In the genomic region with DNA sequence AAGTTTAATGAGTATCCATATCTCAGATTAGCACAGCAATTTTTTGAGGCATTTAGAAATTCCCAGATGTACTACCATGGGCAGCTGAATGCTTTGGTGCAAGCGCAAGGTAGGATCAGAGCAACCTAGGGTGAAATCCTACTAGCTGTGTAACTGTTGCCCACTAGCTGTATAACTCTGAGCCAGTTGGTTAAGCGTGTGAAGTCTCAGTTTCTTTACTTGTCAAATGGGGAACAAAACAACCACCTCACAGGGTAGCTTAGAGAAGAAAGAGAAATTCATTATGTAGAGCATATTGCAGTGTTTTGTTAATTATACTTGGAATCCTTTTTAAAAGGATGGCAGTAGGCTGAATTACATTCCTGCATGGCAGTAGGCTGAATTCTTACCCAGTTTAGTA, we compare ENCODE assay signal across 26 cellular contexts.
"Had no signal": no experiment of that assay in that cellular context is flagged by ENCODE, and none has a peak within 500 bp of the region (broad histone marks: within the 10 kb centered on the region; RNA-seq: fewer than 3 reads in every experiment).

No MANE protein-coding gene starts in this region.

- DNase-seq: activated CD4-positive, alpha-beta T cell treated with anti-CD3 and anti-CD28 coated beads, Interleukin-2, amount 50 U/mL, for 4 hours; activated CD8-positive, alpha-beta T cell treated with anti-CD3 and anti-CD28 coated beads for 36 hours; activated gamma-delta T cell; activated naive CD4-positive, alpha-beta T cell treated with Interleukin-2 at 50 U/mL for 16 hours; activated naive CD8-positive, alpha-beta T cell treated with anti-CD3 and anti-CD28 coated beads, Interleukin-2, amount 10 ng/mL, durations not matched to agents 7 days and 5 days; activated T-cell treated with anti-CD3 and anti-CD28 coated beads, Interleukin-2, amount 50 U/mL, for 24 hours; adrenal gland; body of pancreas; NCI-H1092 treated with DMSO at 0.1 percent for 48 hours; NCI-H1417; NCI-H146; NCI-H187; NCI-H2029 treated with DMSO at 0.1 percent for 48 hours; NCI-H2107; NCI-H2171; NCI-H510A; NCI-H526; NCI-H748 treated with DMSO at 0.1 percent for 48 hours; NK-92 treated with Interleukin-12 subunit alpha and Interleukin-12 subunit beta, amount 100 ng/mL, for 24 hours; PC-9; Right ventricle myocardium superior had no signal

- H3K36me3 ChIP-seq: adrenal gland, breast epithelium had no signal

- H3K27me3 ChIP-seq: adrenal gland, body of pancreas, breast epithelium had no signal

- H3K4me1 Mint-ChIP-seq: activated naive CD8-positive, alpha-beta T cell treated with anti-CD3 and anti-CD28 coated beads, Interleukin-2, amount 10 ng/mL, durations not matched to agents 7 days and 5 days had no signal

- H3K4me2 ChIP-seq: PC-9 had no signal

- ATAC-seq: activated CD8-positive, alpha-beta T cell treated with anti-CD3 and anti-CD28 coated beads for 36 hours; body of pancreas had no signal

- H3K9me3 Mint-ChIP-seq: activated naive CD4-positive, alpha-beta T cell treated with anti-CD3 and anti-CD28 coated beads, Interleukin-2, amount 50 U/mL, for 24 hours had no signal

- H3K4me1 ChIP-seq: adrenal gland, body of pancreas, breast epithelium had no signal

- H2AFZ ChIP-seq: PC-9 had no signal

- H3K4me3 ChIP-seq: adrenal gland, body of pancreas, breast epithelium, PC-9 had no signal

- H3K9me3 ChIP-seq: adrenal gland, body of pancreas, breast epithelium had no signal

- H3K4me3 Mint-ChIP-seq: activated CD8-positive, alpha-beta T cell treated with anti-CD3 and anti-CD28 coated beads for 36 hours; activated naive CD4-positive, alpha-beta T cell treated with anti-CD3 and anti-CD28 coated beads, Interleukin-2, amount 50 U/mL, for 24 hours; activated naive CD8-positive, alpha-beta T cell treated with anti-CD3 and anti-CD28 coated beads, Interleukin-2, amount 10 ng/mL, durations not matched to agents 7 days and 5 days; activated T-cell treated with anti-CD3 and anti-CD28 coated beads, Interleukin-2, amount 50 U/mL, for 24 hours; T-helper 1 cell treated with Interleukin-12 subunit alpha and Interleukin-12 subunit beta and Interleukin-4 antibody, amounts not matched to agents 30 μg/mL and 1 μg/mL, for 36 hours; T-helper 2 cell treated with Interferon-gamma antibody and Interleukin-4, amounts not matched to agents 5 μg/mL and 100 μg/mL, for 36 hours had no signal

- H3K27me3 Mint-ChIP-seq: activated CD8-positive, alpha-beta T cell treated with anti-CD3 and anti-CD28 coated beads for 36 hours; activated naive CD4-positive, alpha-beta T cell treated with anti-CD3 and anti-CD28 coated beads, Interleukin-2, amount 50 U/mL, for 24 hours; activated naive CD8-positive, alpha-beta T cell treated with anti-CD3 and anti-CD28 coated beads, Interleukin-2, amount 10 ng/mL, durations not matched to agents 7 days and 5 days; activated T-cell treated with anti-CD3 and anti-CD28 coated beads, Interleukin-2, amount 50 U/mL, for 24 hours had no signal

- H3K27ac ChIP-seq: adrenal gland, body of pancreas, breast epithelium, PC-9 had no signal

- H3K27ac Mint-ChIP-seq: activated CD8-positive, alpha-beta T cell treated with anti-CD3 and anti-CD28 coated beads for 36 hours; activated naive CD4-positive, alpha-beta T cell treated with anti-CD3 and anti-CD28 coated beads, Interleukin-2, amount 50 U/mL, for 24 hours; activated naive CD8-positive, alpha-beta T cell treated with anti-CD3 and anti-CD28 coated beads, Interleukin-2, amount 10 ng/mL, durations not matched to agents 7 days and 5 days; activated T-cell treated with anti-CD3 and anti-CD28 coated beads, Interleukin-2, amount 50 U/mL, for 24 hours; activated T-helper 2 cell treated with anti-CD3 and anti-CD28 coated beads, Interferon-gamma antibody, Interleukin-2, Interleukin-4, amounts not matched to agents 10 μg/mL and 5 μg/mL and 100 μg/mL, durations not matched to agents 14 hours and 24 hours and 36 hours; T-helper 1 cell treated with Interleukin-12 subunit alpha and Interleukin-12 subunit beta and Interleukin-4 antibody, amounts not matched to agents 30 μg/mL and 1 μg/mL, for 36 hours; T-helper 2 cell treated with Interferon-gamma antibody and Interleukin-4, amounts not matched to agents 5 μg/mL and 100 μg/mL, for 36 hours had no signal

- H3K36me3 Mint-ChIP-seq: activated naive CD8-positive, alpha-beta T cell treated with anti-CD3 and anti-CD28 coated beads, Interleukin-2, amount 10 ng/mL, durations not matched to agents 7 days and 5 days had no signal
